Comparison of ENCODE assay signal across 1 cellular context in genomic region chr5:10655686-10656075, GRCh38.
TF ChIP-seq lines count a peak whose summit lies in the region.

No MANE protein-coding gene starts in this region.

TF ChIP-seq in GM23338, 12 proteins besides CTCF, POLR2A, EP300 and RAD21:
- no peak for TF ChIP-seq JUNB (IDR thresholded peaks at IDR 0.05; ENCODE audit: unreplicated experiment)
- TF ChIP-seq POLR2AphosphoS5 (IDR thresholded peaks at IDR 0.05; ENCODE audit: low read depth), result no peak
- TF ChIP-seq ZNF331 (CRISPR knock-in tag; IDR thresholded peaks at IDR 0.05; ENCODE audit: low read depth), result no peak
- no peak for TF ChIP-seq NANOG (IDR thresholded peaks at IDR 0.05; ENCODE audit: borderline replicate concordance)
- TF ChIP-seq EZH2phosphoT487 (IDR thresholded peaks at IDR 0.05; ENCODE audit: unreplicated experiment), result no peak
- no peak for TF ChIP-seq REST (IDR thresholded peaks at IDR 0.05; ENCODE audit: unreplicated experiment)
- TF ChIP-seq ZNF114 (CRISPR knock-in tag; IDR thresholded peaks at IDR 0.05), result no peak
- no peak for TF ChIP-seq CREB1 (CRISPR knock-in tag; IDR thresholded peaks at IDR 0.05; ENCODE audit: low read depth)
